7 cellular contexts compared by ENCODE assay signal in genomic region chr2:231403421-231404182, GRCh38. TPM values are rescaled to one million over a fixed set of nuclear protein-coding genes. Genes with fewer than 3 reads are reported as not detected.
A peak's percentile ranks its signal among the peaks of the same experiment; 100 is the strongest.
DNase-seq lines count a peak whose midpoint lies in the region; ATAC-seq, FAIRE-seq and TF ChIP-seq lines count a peak whose summit lies in the region.
"Not testable (repeated sequence)": the region's sequence is repeated elsewhere in the genome, so short reads cannot be mapped to it uniquely, and the experiment has no call there.

No MANE protein-coding gene starts in this region.

- H3K9me3 Mint-ChIP-seq in memory B cell, result not testable (repeated sequence)

- 41 to 67% (median 58%) methylated on average over 14 of the region's 14 CpGs for WGBS in small intestine, 3 donors

- not testable (repeated sequence) for H3K9me3 ChIP-seq in small intestine (ENCODE audit: control insufficient read depth, low read depth)

- H3K27me3 ChIP-seq in brain microvascular endothelial cell (replicated peaks); small intestine (ENCODE audit: control insufficient read depth in 2 of 2, insufficient read depth in 2 of 2, low read length in 2 of 2): not testable (repeated sequence)

- not testable (repeated sequence) for H3K4me3 Mint-ChIP-seq in memory B cell

- peak overlapping the region; percentile 17 for H3K27ac Mint-ChIP-seq in memory B cell

- not testable (repeated sequence) for H3K27ac ChIP-seq in brain microvascular endothelial cell; small intestine (ENCODE audit: low read depth in 1 of 2, low read length in 1 of 2)

- in situ Hi-C loops in brain microvascular endothelial cell (cut with HindIII; ENCODE audit: low pct_ligation_motif_present, low sequenced_read_pairs), result loop anchor here (25.0 kb wide), 1 partner anchor 91 kb away; no protein-coding TSS in a partner anchor

- not testable (repeated sequence) for TF ChIP-seq CTCF in brain microvascular endothelial cell (IDR thresholded peaks at IDR 0.05; ENCODE audit: low read depth, low read length, missing control alignments)

- H3K36me3 Mint-ChIP-seq in memory B cell, result not testable (repeated sequence)

- not testable (repeated sequence) for H3K4me3 ChIP-seq in brain microvascular endothelial cell (ENCODE audit: low read depth, low read length); small intestine (ENCODE audit: low read depth in 1 of 2, low read length in 2 of 2)

- not testable (repeated sequence) for H3K27me3 Mint-ChIP-seq in memory B cell

- H3K4me1 Mint-ChIP-seq in memory B cell, result peaks cover 14% of the 10 kb centered on the region

- not testable (repeated sequence) for H3K4me1 ChIP-seq in small intestine (ENCODE audit: control insufficient read depth in 2 of 2, insufficient read depth in 1 of 2, low read depth in 1 of 2, low read length in 1 of 2)

- not testable (repeated sequence) for H3K36me3 ChIP-seq in brain microvascular endothelial cell (replicated peaks); small intestine (ENCODE audit: control insufficient read depth in 2 of 2, insufficient read depth in 2 of 2, low read length in 2 of 2)

- DNase-seq in EH (ENCODE audit: low read depth), result peak; percentile 38
- peak; percentile 45 for DNase-seq in NCI-H2196 (lab: John Stamatoyannopoulos, UW; ENCODE audit: unreplicated experiment)
- DNase-seq in RCC 7860 (ENCODE audit: low spot score), result peak; percentile 73
- peak; percentile 27 for DNase-seq in brain microvascular endothelial cell
- peak; percentile 63 for DNase-seq in glomerular visceral epithelial cell (ENCODE audit: extremely low spot score)
- DNase-seq in memory B cell (ENCODE audit: low spot score in 2 of 2), result not testable (repeated sequence)
- DNase-seq in small intestine, result peak; percentile 36

- FAIRE-seq in RCC 7860 (lab: Jason Lieb, UNC), result peak; percentile 4
- FAIRE-seq in small intestine (lab: Jason Lieb, UNC), result not testable (repeated sequence)

- not testable (repeated sequence) for ATAC-seq in memory B cell (ENCODE audit: low read depth)

RNA-seq across cellular contexts. Expression of gene B3GNT7, which starts 8.1 kb away (rescaled TPM):
- 10 to 100 TPM; 13.8 to 22.0 (median 14.5) TPM for polyA plus RNA-seq in small intestine
